Comparison of ENCODE assay signal across 10 cellular contexts in the genomic region with DNA sequence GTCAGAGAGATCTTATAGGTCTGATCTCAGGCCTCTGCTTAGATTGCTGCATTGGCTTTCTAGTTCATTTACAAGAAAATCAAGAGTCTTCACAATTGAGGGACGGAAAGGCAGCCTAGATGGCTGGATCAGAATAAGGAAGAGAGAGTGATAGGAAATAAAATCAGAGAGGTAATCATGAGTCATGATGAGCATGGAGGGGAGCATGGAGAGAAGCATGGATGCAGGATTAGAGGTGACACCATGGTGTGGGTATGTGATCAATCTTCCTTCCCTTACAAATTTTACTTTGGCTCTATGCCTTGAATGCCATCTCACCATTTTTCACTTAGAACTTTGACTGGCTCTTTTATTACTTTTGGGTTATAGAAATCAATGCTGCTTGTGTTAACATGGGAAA. TPM values are rescaled to one million over a fixed set of nuclear protein-coding genes. Genes with fewer than 3 reads are reported as not detected.
DNase-seq lines count a peak whose midpoint lies in the region; ATAC-seq and TF ChIP-seq lines count a peak whose summit lies in the region.
"Had no signal": no experiment of that assay in that cellular context is flagged by ENCODE, and none has a peak within 500 bp of the region (broad histone marks: within the 10 kb centered on the region; RNA-seq: fewer than 3 reads in every experiment).

No MANE protein-coding gene starts in this region.

- H3K36me3 Mint-ChIP-seq in activated CD4-positive, alpha-beta T cell treated with anti-CD3 and anti-CD28 coated beads, Interleukin-2, amount 10 ng/mL, durations not matched to agents 7 days and 5 days (ENCODE audit: low read depth) = peaks cover 27% of the 10 kb centered on the region
- H3K36me3 Mint-ChIP-seq: IgD-negative memory B cell had no signal

- no peak overlapping the region for H2AFZ ChIP-seq in hepatocyte

- intact Hi-C loops in heart left ventricle (cut with DNase I) = loop anchor here in 1 of 10 donors (5.0 to 10.0 kb wide), 2 partner anchors 80 to 907 kb away; no protein-coding TSS in a partner anchor
- intact Hi-C loops in left ventricle myocardium superior (cut with micrococcal nuclease) = loop anchor here (10.0 kb wide), 1 partner anchor 100 kb away; no protein-coding TSS in a partner anchor
- intact Hi-C loops in tibial artery (cut with DNase I; ENCODE audit: low total_unique reads) = loop anchor here (10.0 kb wide), 1 partner anchor 100 kb away; no protein-coding TSS in a partner anchor

- no peaks in the 10 kb centered on the region for H3K9me2 ChIP-seq in hepatocyte (replicated peaks; ENCODE audit: insufficient read depth)

- no peaks in the 10 kb centered on the region for H3K27me3 ChIP-seq in heart left ventricle
- no peaks in the 10 kb centered on the region for H3K27me3 ChIP-seq in hepatocyte
- no peaks in the 10 kb centered on the region for H3K27me3 ChIP-seq in tibial artery

- H3K79me2 ChIP-seq in hepatocyte = peaks cover 66% of the 10 kb centered on the region

- peak overlapping the region; percentile 99 for H3K4me2 ChIP-seq in hepatocyte

- no peak overlapping the region for H3K27ac Mint-ChIP-seq in activated CD4-positive, alpha-beta T cell treated with anti-CD3 and anti-CD28 coated beads, Interleukin-2, amount 10 ng/mL, durations not matched to agents 7 days and 5 days

- DNase-seq in heart left ventricle (no peak), left ventricle myocardium superior (no peak), RWPE1 (ENCODE audit: low spot score) (peak; percentile 68), hepatocyte (ENCODE audit: low spot score) (no peak), tibial artery (no peak), NCI-H146 (lab: John Stamatoyannopoulos, UW) (no peak)
- DNase-seq in activated CD4-positive, alpha-beta T cell treated with anti-CD3 and anti-CD28 coated beads, Interleukin-2, amount 10 ng/mL, durations not matched to agents 7 days and 5 days = no peak
- DNase-seq: amniotic stem cell had no signal

- no peak overlapping the region for H3K4me3 Mint-ChIP-seq in activated CD4-positive, alpha-beta T cell treated with anti-CD3 and anti-CD28 coated beads, Interleukin-2, amount 10 ng/mL, durations not matched to agents 7 days and 5 days

- ATAC-seq in heart left ventricle = no peak
- ATAC-seq in left ventricle myocardium superior = no peak
- ATAC-seq in HG03571 (IDR thresholded peaks at IDR 0.05; ENCODE audit: unreplicated experiment) = no peak

- H3K4me1 ChIP-seq in heart left ventricle (peaks cover 6 to 44% (median 32%) of the 10 kb centered on the region in 12 donors), hepatocyte (ENCODE audit: insufficient read depth) (peaks cover 17% of the 10 kb centered on the region), tibial artery (peaks cover 0 to 36% (median 24%) of the 10 kb centered on the region in 4 donors)

- CTCF ChIA-PET in RWPE1 (lab: Yijun Ruan, JAX) = no interaction called here
- CTCF ChIA-PET in activated CD4-positive, alpha-beta T cell treated with anti-CD3 and anti-CD28 coated beads, Interleukin-2, amount 10 ng/mL, durations not matched to agents 7 days and 5 days (lab: Charles Lee) = no interaction called here

- no peak overlapping the region for H3K27ac ChIP-seq in heart left ventricle
- no peak overlapping the region for H3K27ac ChIP-seq in RWPE1
- no peak overlapping the region for H3K27ac ChIP-seq in hepatocyte
- no peak overlapping the region for H3K27ac ChIP-seq in tibial artery

- WGBS in heart left ventricle, 4 donors = 67 to 86% (median 83%) methylated on average over 1 of the region's 1 CpG
- WGBS in hepatocyte (ENCODE audit: low lambda C conversion rate, missing lambda C conversion rate) = 91% methylated on average over 1 of the region's 1 CpG

- H3K9me3 Mint-ChIP-seq in activated CD4-positive, alpha-beta T cell treated with anti-CD3 and anti-CD28 coated beads, Interleukin-2, amount 10 ng/mL, durations not matched to agents 7 days and 5 days = no peaks in the 10 kb centered on the region
- H3K9me3 Mint-ChIP-seq: IgD-negative memory B cell had no signal

- H4K20me1 ChIP-seq in hepatocyte (ENCODE audit: insufficient read depth, poor library complexity, severe bottlenecking) = peaks cover 3% of the 10 kb centered on the region

- H3K36me3 ChIP-seq in heart left ventricle (peaks cover 0 to 45% (median 32%) of the 10 kb centered on the region in 9 donors), hepatocyte (replicated peaks; ENCODE audit: insufficient read depth, low read depth) (no peaks in the 10 kb centered on the region), tibial artery (peaks cover 17 to 34% (median 22%) of the 10 kb centered on the region in 3 donors)

- H3K9me3 ChIP-seq in heart left ventricle (no peaks in the 10 kb centered on the region), hepatocyte (ENCODE audit: low read depth) (no peaks in the 10 kb centered on the region), tibial artery (no peaks in the 10 kb centered on the region)

- peaks cover 37% of the 10 kb centered on the region for H3K4me1 Mint-ChIP-seq in activated CD4-positive, alpha-beta T cell treated with anti-CD3 and anti-CD28 coated beads, Interleukin-2, amount 10 ng/mL, durations not matched to agents 7 days and 5 days

- TF ChIP-seq CTCF in heart left ventricle (IDR thresholded peaks at IDR 0.05) = no peak
- TF ChIP-seq CTCF in RWPE1 (conservative IDR thresholded peaks at IDR 0.05; ENCODE audit: low read depth) = no peak
- TF ChIP-seq CTCF in hepatocyte (IDR thresholded peaks at IDR 0.05; ENCODE audit: poor library complexity) = no peak
- TF ChIP-seq CTCF in tibial artery (IDR thresholded peaks at IDR 0.05) = no peak

- H3K27me3 Mint-ChIP-seq in activated CD4-positive, alpha-beta T cell treated with anti-CD3 and anti-CD28 coated beads, Interleukin-2, amount 10 ng/mL, durations not matched to agents 7 days and 5 days = no peaks in the 10 kb centered on the region
- H3K27me3 Mint-ChIP-seq: IgD-negative memory B cell had no signal

- POLR2A ChIA-PET in RWPE1 (lab: Yijun Ruan, JAX; ENCODE audit: low non-redundant PET) = no interaction called here
- POLR2A ChIA-PET in activated CD4-positive, alpha-beta T cell treated with anti-CD3 and anti-CD28 coated beads, Interleukin-2, amount 10 ng/mL, durations not matched to agents 7 days and 5 days (lab: Charles Lee) = no interaction called here

- H3K4me3 ChIP-seq in heart left ventricle = peak overlapping the region in 10 of 12 donors; percentile 71 to 99 (median 95)
- H3K4me3 ChIP-seq in hepatocyte = peak overlapping the region; percentile 70
- peak overlapping the region; percentile 77 to 90 for H3K4me3 ChIP-seq in tibial artery

- TF ChIP-seq POLR2A in heart left ventricle (IDR thresholded peaks at IDR 0.05) = no peak

RNA-seq across cellular contexts. Expression of a gene that starts 1.4 kb away (rescaled TPM):
- 10 to 100 TPM; 31.3 to 62.2 (median 44.4) TPM for total RNA-seq in heart left ventricle
- 10 to 100 TPM; 72.6 to 81.0 TPM for polyA plus RNA-seq in heart left ventricle
- 43.4 TPM for total RNA-seq in left ventricle myocardium superior
- total RNA-seq in hepatocyte = 45.0 and 51.5 TPM in 2 replicates
- 63.2 and 65.8 TPM in 2 replicates for polyA plus RNA-seq in hepatocyte
- total RNA-seq in activated CD4-positive, alpha-beta T cell treated with anti-CD3 and anti-CD28 coated beads, Interleukin-2, amount 10 ng/mL, durations not matched to agents 7 days and 5 days = 10 to 100 TPM; 56.4 to 60.6 TPM

RNA-seq across cellular contexts. Expression of a gene that starts 1.7 kb away (rescaled TPM):
- 10 to 100 TPM; 50.5 to 81.4 (median 68.5) TPM for total RNA-seq in heart left ventricle
- 10 to 100 TPM; 38.3 to 75.3 TPM for polyA plus RNA-seq in heart left ventricle
- total RNA-seq in left ventricle myocardium superior = 75.2 TPM
- total RNA-seq in hepatocyte = 52.9 and 55.7 TPM in 2 replicates
- 73.1 and 80.4 TPM in 2 replicates for polyA plus RNA-seq in hepatocyte
- 10 to 100 TPM; 40.4 to 43.3 TPM for total RNA-seq in activated CD4-positive, alpha-beta T cell treated with anti-CD3 and anti-CD28 coated beads, Interleukin-2, amount 10 ng/mL, durations not matched to agents 7 days and 5 days

RNA-seq across cellular contexts. Expression of a gene that starts 49.1 kb away (rescaled TPM):
- total RNA-seq in heart left ventricle (under 1 TPM in 2 of 9 donors, not detected in 7; 0.09 to 0.25 TPM), left ventricle myocardium superior (not detected), hepatocyte (not detected in 2 replicates)
- polyA plus RNA-seq in heart left ventricle (under 1 TPM in 1 of 2 donors, not detected in 1; 0.11 TPM), hepatocyte (0.21 and 0.22 TPM in 2 replicates)
- under 1 TPM in 1 of 2 experiments, not detected in 1; 0.10 TPM for total RNA-seq in activated CD4-positive, alpha-beta T cell treated with anti-CD3 and anti-CD28 coated beads, Interleukin-2, amount 10 ng/mL, durations not matched to agents 7 days and 5 days
- polyA plus RNA-seq: IgD-negative memory B cell had no signal

RNA-seq across cellular contexts. Expression of a gene that starts 56.4 kb away (rescaled TPM):
- 10 to 100 TPM; 26.7 to 60.7 (median 44.1) TPM for total RNA-seq in heart left ventricle
- polyA plus RNA-seq in heart left ventricle = 10 to 100 TPM; 24.6 to 28.8 TPM
- total RNA-seq in left ventricle myocardium superior = 48.1 TPM
- total RNA-seq in hepatocyte = 47.1 and 50.8 TPM in 2 replicates
- polyA plus RNA-seq in hepatocyte = 35.8 and 40.6 TPM in 2 replicates
- total RNA-seq in activated CD4-positive, alpha-beta T cell treated with anti-CD3 and anti-CD28 coated beads, Interleukin-2, amount 10 ng/mL, durations not matched to agents 7 days and 5 days = 1 to 10 TPM; 8.2 to 9.6 TPM
